9 cellular contexts compared by ENCODE assay signal in genomic region chr5:15502208-15502607, GRCh38. TPM values are rescaled to one million over a fixed set of nuclear protein-coding genes. Genes with fewer than 3 reads are reported as not detected.
A peak's percentile ranks its signal among the peaks of the same experiment; 100 is the strongest.
DNase-seq lines count a peak whose midpoint lies in the region; ATAC-seq, FAIRE-seq and TF ChIP-seq lines count a peak whose summit lies in the region.
"Had no signal": no experiment of that assay in that cellular context is flagged by ENCODE, and none has a peak within 500 bp of the region (broad histone marks: within the 10 kb centered on the region; RNA-seq: fewer than 3 reads in every experiment).

No MANE protein-coding gene starts in this region.

- no peak for ATAC-seq in HG03439 (IDR thresholded peaks at IDR 0.05; ENCODE audit: unreplicated experiment)

- H3K4me3 ChIP-seq in AG09309 (ENCODE audit: control insufficient read depth, low read depth, low read length): peak overlapping the region; percentile 75
- H3K4me3 ChIP-seq in SJSA1: peak overlapping the region; percentile 95
- peak overlapping the region; percentile 76 for H3K4me3 ChIP-seq in fibroblast of villous mesenchyme (ENCODE audit: low read depth, low read length)
- H3K4me3 ChIP-seq in prostate gland: peak overlapping the region in 1 of 2 donors; percentile 60

- H3K36me3 ChIP-seq in SJSA1: peaks cover 49% of the 10 kb centered on the region
- no peaks in the 10 kb centered on the region for H3K36me3 ChIP-seq in prostate gland

- FAIRE-seq in frontal cortex (lab: Jason Lieb, UNC): no peak
- FAIRE-seq: GM18507 had no signal

- no peak for TF ChIP-seq CTCF in AG09309 (IDR thresholded peaks at IDR 0.05; ENCODE audit: control insufficient read depth, insufficient read depth, low read depth, low read length, missing control alignments)
- no peak for TF ChIP-seq CTCF in fibroblast of villous mesenchyme (IDR thresholded peaks at IDR 0.05; ENCODE audit: insufficient read depth, low read depth, low read length)
- TF ChIP-seq CTCF in prostate gland (IDR thresholded peaks at IDR 0.05): no peak

- H3K9me3 ChIP-seq in SJSA1 (replicated peaks): no peaks in the 10 kb centered on the region
- no peaks in the 10 kb centered on the region for H3K9me3 ChIP-seq in prostate gland

- no peaks in the 10 kb centered on the region for H3K27me3 ChIP-seq in SJSA1 (replicated peaks)
- H3K27me3 ChIP-seq in prostate gland (replicated peaks; ENCODE audit: insufficient read depth): no peaks in the 10 kb centered on the region

- TF ChIP-seq POLR2A in prostate gland (IDR thresholded peaks at IDR 0.05): no peak

- intact Hi-C loops in prostate gland (cut with DNase I): loop anchor here (5.0 to 10.0 kb wide), 5 partner anchors 75 to 387 kb away; no protein-coding TSS in a partner anchor

- WGBS in prostate gland: 9% methylated on average over 5 of the region's 5 CpGs

- DNase-seq in AG09309 (ENCODE audit: low read depth): no peak
- peak in 1 of 2 experiments; percentile 58 for DNase-seq in SJSA1 (ENCODE audit: low read depth in 1 of 2, low spot score in 2 of 2)
- DNase-seq in fibroblast of villous mesenchyme (ENCODE audit: low read depth): peak; percentile 50
- no peak for DNase-seq in prostate gland (ENCODE audit: low spot score)
- DNase-seq in frontal cortex (ENCODE audit: low spot score in 2 of 2): no peak
- no peak for DNase-seq in NCI-H2029 (lab: John Stamatoyannopoulos, UW)
- no peak for DNase-seq in GM19240 (ENCODE audit: insufficient read length, low spot score)

- peak overlapping the region; percentile 69 for H3K27ac ChIP-seq in SJSA1
- H3K27ac ChIP-seq in prostate gland: peak overlapping the region; percentile 0 to 45

- H3K4me1 ChIP-seq in SJSA1 (replicated peaks): peaks cover 54% of the 10 kb centered on the region
- no peaks in the 10 kb centered on the region for H3K4me1 ChIP-seq in prostate gland (replicated peaks)

RNA-seq across cellular contexts. Expression of gene FBXL7, which starts 2.2 kb away (rescaled TPM):
- total RNA-seq in SJSA1 (2014; rRNA removed; shearing (Covaris generic)): 10.4 and 14.6 TPM in 2 replicates
- total RNA-seq in fibroblast of villous mesenchyme (10.6 and 11.2 TPM in 2 replicates), prostate gland (10 to 100 TPM; 21.2 to 24.2 TPM), frontal cortex (1.2 TPM)
